Comparison of ENCODE assay signal across 25 cellular contexts in genomic region chr4:106021737-106022410, GRCh38.
DNase-seq lines count a peak whose midpoint lies in the region; ATAC-seq and TF ChIP-seq lines count a peak whose summit lies in the region.
"Had no signal": no experiment of that assay in that cellular context is flagged by ENCODE, and none has a peak within 500 bp of the region (broad histone marks: within the 10 kb centered on the region; RNA-seq: fewer than 3 reads in every experiment).

No MANE protein-coding gene starts in this region.

- H3K4me1 ChIP-seq in heart right ventricle = peaks cover 0 to 11% (median 0%) of the 10 kb centered on the region in 9 donors
- H3K4me1 ChIP-seq: left lung, right lobe of liver, testis had no signal

- H3K4me3 ChIP-seq in heart right ventricle (no peak overlapping the region), MG63 (no peak overlapping the region)
- H3K4me3 ChIP-seq: coronary artery, left lung, right lobe of liver, testis had no signal

- TF ChIP-seq CTCF in heart right ventricle (IDR thresholded peaks at IDR 0.05) = no peak

- whole genome bisulfite sequencing in heart right ventricle, 2 donors = 43 to 47% methylated on average over 5 of the region's 5 CpGs

- H3K36me3 ChIP-seq in heart right ventricle (no peaks in the 10 kb centered on the region), MG63 (no peaks in the 10 kb centered on the region)
- H3K36me3 ChIP-seq: left lung, right lobe of liver had no signal

- ATAC-seq in Right ventricle myocardium superior (ENCODE audit: poor library complexity) = peak; percentile 77
- ATAC-seq in heart right ventricle = peak in 6 of 8 donors; percentile 56 to 92 (median 72)
- ATAC-seq: activated CD8-positive, alpha-beta T cell treated with anti-CD3 and anti-CD28 coated beads for 36 hours; left lung; right lobe of liver had no signal

- intact Hi-C loops in Right ventricle myocardium superior (cut with DNase I) = no loop called here
- intact Hi-C loops in cardiac septum (cut with DNase I) = no loop called here
- intact Hi-C loops in heart right ventricle (cut with DNase I) = no loop called here

- DNase-seq in Right ventricle myocardium superior (no peak), cardiac septum (ENCODE audit: low spot score) (no peak), UCSD-AML1 (lab: John Stamatoyannopoulos, UW; ENCODE audit: unreplicated experiment) (peak; percentile 33), heart right ventricle (peak in 1 of 2 donors; percentile 4), hypothalamus (lab: John Stamatoyannopoulos, UW) (no peak), MG63 (no peak), EL (no peak), NCI-H2227 treated with DMSO at 0.1 percent for 48 hours (lab: John Stamatoyannopoulos, UW) (no peak)
- DNase-seq: activated CD8-positive, alpha-beta T cell treated with anti-CD3 and anti-CD28 coated beads for 36 hours; caudate nucleus; CD4-positive, alpha-beta memory T cell; DMS 273 treated with DMSO at 0.1 percent for 48 hours; effector CD8-positive, alpha-beta T cell; HCEC 1CT; left lung; naive B cell; NCI-H1048; NCI-H187; NCI-H526; posterior cingulate gyrus; right lobe of liver; SHP77 treated with DMSO at 0.1 percent for 48 hours; stimulated activated CD8-positive, alpha-beta memory T cell treated with anti-CD3 and anti-CD28 coated beads, Interleukin-4, amount 100 ng/mL, for 48 hours; testis had no signal

- H3K9me3 ChIP-seq in heart right ventricle (peaks cover 0 to 19% (median 0%) of the 10 kb centered on the region in 11 donors), MG63 (no peaks in the 10 kb centered on the region)
- H3K9me3 ChIP-seq: right lobe of liver, testis had no signal

- H3K27ac ChIP-seq in heart right ventricle = peak overlapping the region in 4 of 10 donors; percentile 3 to 52 (median 51)
- H3K27ac ChIP-seq: coronary artery, left lung, right lobe of liver, testis had no signal

- H3K27me3 ChIP-seq in heart right ventricle (no peaks in the 10 kb centered on the region), MG63 (no peaks in the 10 kb centered on the region)
- H3K27me3 ChIP-seq: left lung, right lobe of liver, testis had no signal
